In the genomic region with DNA sequence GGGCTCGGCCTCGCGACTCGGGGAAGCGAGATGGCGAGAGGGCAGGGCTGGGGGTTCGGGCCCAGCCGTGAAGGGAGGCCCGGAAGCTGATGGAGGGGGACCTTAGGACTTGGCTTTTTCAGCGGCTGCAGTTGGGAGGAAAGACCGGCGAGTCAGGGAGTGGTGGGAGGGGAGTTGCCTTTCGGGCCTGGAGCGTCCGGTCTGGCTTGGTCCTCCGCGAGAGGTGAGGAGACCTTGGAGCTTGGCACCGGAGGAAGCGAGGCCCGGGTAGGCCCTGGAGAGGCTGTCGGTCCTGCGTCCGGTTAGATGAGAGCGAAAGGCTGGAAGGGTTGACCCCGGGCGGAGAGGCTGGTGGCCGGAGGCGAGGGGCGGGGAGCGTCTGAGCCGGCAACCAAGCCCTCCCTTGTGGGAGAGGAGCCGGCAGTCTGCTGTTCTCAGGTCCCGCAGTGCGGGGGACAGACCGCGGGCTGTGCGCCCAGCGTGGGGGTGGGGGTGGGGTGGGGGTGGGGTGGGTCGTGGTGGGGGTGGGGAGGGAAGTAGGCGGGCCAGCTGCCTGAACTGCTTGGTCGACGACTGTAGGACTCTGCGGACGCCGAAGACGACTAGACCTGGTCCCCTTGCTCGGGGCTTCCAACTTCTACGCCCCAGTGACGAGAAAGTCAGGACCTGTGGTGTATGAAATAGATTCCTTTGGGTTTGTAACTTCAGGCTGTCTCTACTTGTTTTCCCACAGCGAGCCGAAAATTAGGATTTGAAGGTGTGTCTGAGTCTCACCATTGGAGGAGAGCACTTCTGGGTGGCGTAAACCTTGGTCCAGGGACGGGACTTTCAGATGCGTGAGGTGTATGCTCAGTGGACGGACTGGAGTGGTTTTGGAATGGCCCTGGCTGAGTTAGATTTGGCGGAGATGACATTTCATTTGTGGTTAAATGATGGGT, we compare ENCODE assay signal across 8 cellular contexts. TPM values are rescaled to one million over a fixed set of nuclear protein-coding genes. Genes with fewer than 3 reads are reported as not detected.
DNase-seq lines count a peak whose midpoint lies in the region; ATAC-seq and TF ChIP-seq lines count a peak whose summit lies in the region.

No MANE protein-coding gene starts in this region.

- BruUV-seq in Calu3 (replicated peaks; lab: Mats Ljungman, UMichigan): TSS peak; percentile 32

- H3K4me1 Mint-ChIP-seq in Calu3 (ENCODE audit: low read depth, unreplicated experiment): peaks cover 26% of the 10 kb centered on the region
- H3K4me1 Mint-ChIP-seq in naive thymus-derived CD8-positive, alpha-beta T cell: peaks cover 26 to 54% (median 42%) of the 10 kb centered on the region in 4 donors

- H3K36me3 ChIP-seq in Karpas-422 (ENCODE audit: insufficient read depth, low read length) (peaks cover 34% of the 10 kb centered on the region), esophagus squamous epithelium (no peaks in the 10 kb centered on the region), subcutaneous abdominal adipose tissue (ENCODE audit: control insufficient read depth in 5 of 5, insufficient read depth in 5 of 5, low read length in 5 of 5) (peaks cover 0 to 3% (median 0%) of the 10 kb centered on the region in 5 donors)

- H4K20me1 ChIP-seq in Karpas-422 (ENCODE audit: insufficient read depth, low read depth, low read length): peaks cover 24% of the 10 kb centered on the region

- H2AFZ ChIP-seq in Karpas-422 (ENCODE audit: low read length): peak overlapping the region; percentile 68; the same call in 1 of the 2 replicates

- peak overlapping the region; percentile 99 for H3K4me3 ChIP-seq in Karpas-422 (ENCODE audit: low read length)
- peak overlapping the region; percentile 80 to 99 (median 96) for H3K4me3 ChIP-seq in esophagus squamous epithelium
- peak overlapping the region; percentile 74 to 97 (median 93) for H3K4me3 ChIP-seq in subcutaneous abdominal adipose tissue (ENCODE audit: low read depth in 1 of 5, low read length in 5 of 5)

- no peaks in the 10 kb centered on the region for H3K27me3 Mint-ChIP-seq in Calu3 (ENCODE audit: unreplicated experiment)
- no peaks in the 10 kb centered on the region for H3K27me3 Mint-ChIP-seq in naive thymus-derived CD8-positive, alpha-beta T cell

- no peaks in the 10 kb centered on the region for H3K9me3 Mint-ChIP-seq in Calu3 (ENCODE audit: low read depth, unreplicated experiment)
- no peaks in the 10 kb centered on the region for H3K9me3 Mint-ChIP-seq in naive thymus-derived CD8-positive, alpha-beta T cell

- peaks cover 44% of the 10 kb centered on the region for H3K4me1 ChIP-seq in Karpas-422 (ENCODE audit: low read length)
- H3K4me1 ChIP-seq in esophagus squamous epithelium: peaks cover 7 to 47% (median 19%) of the 10 kb centered on the region in 3 donors
- H3K4me1 ChIP-seq in subcutaneous abdominal adipose tissue (ENCODE audit: control insufficient read depth in 5 of 5, insufficient read depth in 5 of 5, low read length in 5 of 5): peaks cover 6 to 33% (median 28%) of the 10 kb centered on the region in 5 donors

- H3K27ac Mint-ChIP-seq in Calu3 (ENCODE audit: unreplicated experiment): peak overlapping the region; percentile 56
- peak overlapping the region; percentile 64 to 98 (median 94) for H3K27ac Mint-ChIP-seq in naive thymus-derived CD8-positive, alpha-beta T cell

- intact Hi-C loops in Calu3 (cut with micrococcal nuclease; ENCODE audit: unreplicated experiment): no loop called here
- intact Hi-C loops in esophagus squamous epithelium (cut with DNase I): no loop called here

- peaks cover 68% of the 10 kb centered on the region for H3K79me2 ChIP-seq in Karpas-422 (ENCODE audit: low read length)

- H3K4me2 ChIP-seq in Karpas-422 (ENCODE audit: low read depth, low read length, poor library complexity, severe bottlenecking): peak overlapping the region; percentile 85

- H3K27ac ChIP-seq in Karpas-422 (ENCODE audit: low read length) (peak overlapping the region; percentile 89), esophagus squamous epithelium (peak overlapping the region; percentile 95 to 98 (median 96)), subcutaneous abdominal adipose tissue (ENCODE audit: low read depth, low read length) (peak overlapping the region; percentile 96)

- H3K27me3 ChIP-seq in Karpas-422 (ENCODE audit: low read length) (no peaks in the 10 kb centered on the region), esophagus squamous epithelium (no peaks in the 10 kb centered on the region), subcutaneous abdominal adipose tissue (ENCODE audit: control insufficient read depth in 5 of 5, insufficient read depth in 4 of 5, low read length in 5 of 5) (no peaks in the 10 kb centered on the region)

- H3K9me3 ChIP-seq in Karpas-422 (ENCODE audit: low read length) (no peaks in the 10 kb centered on the region), esophagus squamous epithelium (no peaks in the 10 kb centered on the region), subcutaneous abdominal adipose tissue (ENCODE audit: control insufficient read depth in 5 of 5, low read length in 5 of 5) (no peaks in the 10 kb centered on the region)

- peak overlapping the region; percentile 86 for H3K4me3 Mint-ChIP-seq in Calu3 (ENCODE audit: low read depth, unreplicated experiment)
- H3K4me3 Mint-ChIP-seq in naive thymus-derived CD8-positive, alpha-beta T cell: peak overlapping the region; percentile 73 to 98 (median 92)

- WGBS in esophagus squamous epithelium, 2 donors: 2 to 9% methylated on average over 5 to 25 of the region's 56 CpGs

- ATAC-seq in GM21526 (IDR thresholded peaks at IDR 0.05; ENCODE audit: low FRiP score, unreplicated experiment): peak; percentile 11
- ATAC-seq in naive thymus-derived CD8-positive, alpha-beta T cell: no peak
- no peak for ATAC-seq in GM18870 (IDR thresholded peaks at IDR 0.05; ENCODE audit: unreplicated experiment)

- H3K9ac ChIP-seq in Karpas-422 (ENCODE audit: low read length) (peak overlapping the region; percentile 100), subcutaneous abdominal adipose tissue (ENCODE audit: low read length in 5 of 5) (peak overlapping the region; percentile 87 to 96 (median 93))

- H3K9me2 ChIP-seq in Karpas-422 (replicated peaks; ENCODE audit: insufficient read depth, low read length): no peaks in the 10 kb centered on the region

- DNase-seq in Calu3 (peak; percentile 30), Karpas-422 (peak; percentile 78), esophagus squamous epithelium (lab: John Stamatoyannopoulos, UW) (no peak)
- peak; percentile 30 for DNase-seq in activated CD8-positive, alpha-beta memory T cell treated with anti-CD3 and anti-CD28 coated beads, Interleukin-2, amount 50 U/mL, for 4 hours
- DNase-seq in naive thymus-derived CD8-positive, alpha-beta T cell: peak in 7 of 10 donors; percentile 3 to 64 (median 17)

- no peak for TF ChIP-seq POLR2A in esophagus squamous epithelium (IDR thresholded peaks at IDR 0.05)

- POLR2A ChIA-PET in naive thymus-derived CD8-positive, alpha-beta T cell (lab: Charles Lee): interaction anchor here (1.0 to 1.5 kb wide), 2 partner anchors 33 to 43 kb away, joined by 3 read pairs; no protein-coding TSS in a partner anchor

- CTCF ChIA-PET in Calu3 (lab: Charles Lee): no interaction called here

- H3K36me3 Mint-ChIP-seq in Calu3 (ENCODE audit: insufficient read depth, unreplicated experiment): peaks cover 32% of the 10 kb centered on the region
- peaks cover 0 to 13% (median 3%) of the 10 kb centered on the region in 3 donors for H3K36me3 Mint-ChIP-seq in naive thymus-derived CD8-positive, alpha-beta T cell

- no peak for TF ChIP-seq CTCF in Calu3 (IDR thresholded peaks at IDR 0.05; ENCODE audit: unreplicated experiment)
- TF ChIP-seq CTCF in esophagus squamous epithelium (IDR thresholded peaks at IDR 0.05): no peak

RNA-seq across cellular contexts. Expression of gene BIRC6, which starts 1.0 kb away (rescaled TPM):
- 84.2 and 91.0 TPM in 2 replicates for total RNA-seq in Calu3 (2022)
- total RNA-seq in Karpas-422 (2014; rRNA removed; shearing (Covaris generic); ENCODE audit: low replicate concordance): 121 and 182 TPM in 2 replicates
- total RNA-seq in esophagus squamous epithelium: 100 to 1,000 TPM in 1 of 4 donors, 10 to 100 TPM in 3; 56.7 to 120 (median 76.6) TPM
- 100 to 1,000 TPM; 136 to 137 TPM for total RNA-seq in naive thymus-derived CD8-positive, alpha-beta T cell
- 10 to 100 TPM; 17.9 to 28.1 (median 26.1) TPM for polyA plus RNA-seq in naive thymus-derived CD8-positive, alpha-beta T cell
